8 cellular contexts compared by ENCODE assay signal in the genomic region with DNA sequence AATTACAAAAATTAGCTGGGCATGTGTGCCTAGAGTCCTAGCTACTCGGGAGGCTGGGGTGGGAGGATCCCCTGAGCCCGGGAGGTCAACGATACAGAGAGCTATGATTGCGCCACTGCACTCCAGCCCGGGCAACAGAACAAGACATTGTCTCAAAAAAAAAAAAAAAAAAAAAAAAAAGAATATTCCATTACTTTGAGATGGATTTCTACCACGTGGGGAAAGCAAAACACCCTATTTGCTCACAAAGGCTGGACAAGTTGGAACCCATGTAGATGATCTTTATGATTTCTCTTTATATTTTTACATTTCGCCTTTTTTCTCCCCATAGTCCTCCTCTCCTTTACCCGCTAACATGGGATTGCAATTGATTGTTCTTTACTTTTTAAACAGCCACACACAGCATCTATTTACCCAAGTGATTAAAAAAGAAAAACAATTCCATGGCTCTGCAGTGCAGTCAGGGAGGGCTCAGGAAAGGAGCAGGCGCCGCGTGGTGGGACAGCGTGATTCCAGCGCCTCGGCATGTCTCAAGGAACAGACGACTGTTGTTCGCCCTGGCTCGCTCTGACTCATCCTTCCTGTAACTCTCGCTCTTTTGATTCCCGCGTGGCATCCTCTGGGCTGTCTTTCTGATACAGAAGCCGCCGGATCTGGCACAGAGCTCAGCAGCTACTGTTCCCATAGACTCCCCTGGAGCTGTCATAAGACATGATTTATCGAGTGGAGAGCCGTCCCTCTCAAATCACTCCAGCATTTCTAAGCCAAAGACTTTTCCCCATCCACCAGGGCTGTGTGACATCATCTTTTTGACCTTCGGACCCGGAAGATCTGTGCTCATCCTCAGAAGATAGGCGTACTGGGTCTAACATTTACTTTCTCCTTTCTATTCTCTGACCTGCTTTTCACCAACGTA.
DNase-seq lines count a peak whose midpoint lies in the region; ATAC-seq and TF ChIP-seq lines count a peak whose summit lies in the region.

No MANE protein-coding gene starts in this region.

- H3K4me1 ChIP-seq in cardiac muscle cell (ENCODE audit: low read depth): no peaks in the 10 kb centered on the region

- no peak overlapping the region for H3K27ac Mint-ChIP-seq in stimulated activated memory B cell treated with anti-CD40 and anti-IgM and Interleukin-4, amounts not matched to agents 10 μg/mL and 1 μg/mL and 100 μg/mL, for 72 hours
- H3K27ac Mint-ChIP-seq in stimulated activated naive B cell treated with anti-CD40 and anti-IgM and Interleukin-4, amounts not matched to agents 10 μg/mL and 1 μg/mL and 100 μg/mL, for 72 hours: no peak overlapping the region

- H3K27ac ChIP-seq in cardiac muscle cell: no peak overlapping the region

- intact Hi-C loops in posterior vena cava (cut with DNase I): no loop called here

- no peaks in the 10 kb centered on the region for H3K27me3 ChIP-seq in cardiac muscle cell

- DNase-seq in GM03348 (ENCODE audit: low spot score): peak; percentile 86
- peak; percentile 69 for DNase-seq in T1000 (lab: John Stamatoyannopoulos, UW)
- peak in 1 of 2 donors; percentile 96 for DNase-seq in cardiac muscle cell (ENCODE audit: low read depth in 1 of 2, low spot score in 1 of 2)
- DNase-seq in posterior vena cava (ENCODE audit: low spot score): peak; percentile 95
- no peak for DNase-seq in stimulated activated naive B cell treated with anti-CD40 and anti-IgM and Interleukin-4, amounts not matched to agents 10 μg/mL and 1 μg/mL and 100 μg/mL, for 72 hours

- H3K9me3 ChIP-seq in cardiac muscle cell (ENCODE audit: low read depth): no peaks in the 10 kb centered on the region

- H3K9me3 Mint-ChIP-seq in stimulated activated memory B cell treated with anti-CD40 and anti-IgM and Interleukin-4, amounts not matched to agents 10 μg/mL and 1 μg/mL and 100 μg/mL, for 72 hours: no peaks in the 10 kb centered on the region
- H3K9me3 Mint-ChIP-seq in stimulated activated naive B cell treated with anti-CD40 and anti-IgM and Interleukin-4, amounts not matched to agents 10 μg/mL and 1 μg/mL and 100 μg/mL, for 72 hours: no peaks in the 10 kb centered on the region

- H3K36me3 ChIP-seq in cardiac muscle cell: no peaks in the 10 kb centered on the region

- TF ChIP-seq CTCF in cardiac muscle cell (IDR thresholded peaks at IDR 0.05; ENCODE audit: low read depth, low read length): peak; percentile 6

- H3K4me3 Mint-ChIP-seq in stimulated activated memory B cell treated with anti-CD40 and anti-IgM and Interleukin-4, amounts not matched to agents 10 μg/mL and 1 μg/mL and 100 μg/mL, for 72 hours: no peak overlapping the region
- no peak overlapping the region for H3K4me3 Mint-ChIP-seq in stimulated activated naive B cell treated with anti-CD40 and anti-IgM and Interleukin-4, amounts not matched to agents 10 μg/mL and 1 μg/mL and 100 μg/mL, for 72 hours

- H3K36me3 Mint-ChIP-seq in stimulated activated memory B cell treated with anti-CD40 and anti-IgM and Interleukin-4, amounts not matched to agents 10 μg/mL and 1 μg/mL and 100 μg/mL, for 72 hours: no peaks in the 10 kb centered on the region
- no peaks in the 10 kb centered on the region for H3K36me3 Mint-ChIP-seq in stimulated activated naive B cell treated with anti-CD40 and anti-IgM and Interleukin-4, amounts not matched to agents 10 μg/mL and 1 μg/mL and 100 μg/mL, for 72 hours

- H3K4me3 ChIP-seq in cardiac muscle cell: no peak overlapping the region

- peaks cover 30% of the 10 kb centered on the region for H3K27me3 Mint-ChIP-seq in stimulated activated memory B cell treated with anti-CD40 and anti-IgM and Interleukin-4, amounts not matched to agents 10 μg/mL and 1 μg/mL and 100 μg/mL, for 72 hours
- peaks cover 33 to 39% of the 10 kb centered on the region in 2 donors for H3K27me3 Mint-ChIP-seq in stimulated activated naive B cell treated with anti-CD40 and anti-IgM and Interleukin-4, amounts not matched to agents 10 μg/mL and 1 μg/mL and 100 μg/mL, for 72 hours

- H3K4me1 Mint-ChIP-seq in stimulated activated memory B cell treated with anti-CD40 and anti-IgM and Interleukin-4, amounts not matched to agents 10 μg/mL and 1 μg/mL and 100 μg/mL, for 72 hours: no peaks in the 10 kb centered on the region
- H3K4me1 Mint-ChIP-seq in stimulated activated naive B cell treated with anti-CD40 and anti-IgM and Interleukin-4, amounts not matched to agents 10 μg/mL and 1 μg/mL and 100 μg/mL, for 72 hours: no peaks in the 10 kb centered on the region

- no peak for ATAC-seq in stimulated activated memory B cell treated with anti-CD40 and anti-IgM and Interleukin-4, amounts not matched to agents 10 μg/mL and 1 μg/mL and 100 μg/mL, for 72 hours
- no peak for ATAC-seq in HG02798 (IDR thresholded peaks at IDR 0.05; ENCODE audit: poor library complexity, unreplicated experiment)
- ATAC-seq in stimulated activated naive B cell treated with anti-CD40 and anti-IgM and Interleukin-4, amounts not matched to agents 10 μg/mL and 1 μg/mL and 100 μg/mL, for 72 hours (replicated peaks): no peak
- ATAC-seq in HG03432 (IDR thresholded peaks at IDR 0.05; ENCODE audit: unreplicated experiment): no peak
